ENCODE assay signal across 8 cellular contexts in genomic region chr4:183261953-183262775, GRCh38. TPM values are rescaled to one million over a fixed set of nuclear protein-coding genes. Genes with fewer than 3 reads are reported as not detected.
DNase-seq lines count a peak whose midpoint lies in the region; ATAC-seq and TF ChIP-seq lines count a peak whose summit lies in the region.

No MANE protein-coding gene starts in this region.

- H3K27ac Mint-ChIP-seq in activated CD4-positive, alpha-beta T cell treated with anti-CD3 and anti-CD28 coated beads for 36 hours, result no peak overlapping the region

- no peak overlapping the region for H3K4me3 ChIP-seq in choroid plexus epithelial cell (ENCODE audit: low read depth, low read length)

- POLR2A ChIA-PET in activated CD4-positive, alpha-beta T cell treated with anti-CD3 and anti-CD28 coated beads for 36 hours (lab: Charles Lee), result interaction anchor here (0.6 kb wide), 1 partner anchor 185 kb away, joined by 3 read pairs; no protein-coding TSS in a partner anchor

- CTCF ChIA-PET in activated CD4-positive, alpha-beta T cell treated with anti-CD3 and anti-CD28 coated beads for 36 hours (lab: Charles Lee), result interaction anchor here (0.7 to 5.1 kb wide), 35 partner anchors 9 to 435 kb away, joined by 3 to 78 read pairs (median 4); partner anchors contain the start of gene WWC2

- no peaks in the 10 kb centered on the region for H3K36me3 Mint-ChIP-seq in activated CD4-positive, alpha-beta T cell treated with anti-CD3 and anti-CD28 coated beads for 36 hours (ENCODE audit: low read depth)

- no peaks in the 10 kb centered on the region for H3K9me3 Mint-ChIP-seq in activated CD4-positive, alpha-beta T cell treated with anti-CD3 and anti-CD28 coated beads for 36 hours (ENCODE audit: low read depth)

- peaks cover 5% of the 10 kb centered on the region for H3K4me1 Mint-ChIP-seq in activated CD4-positive, alpha-beta T cell treated with anti-CD3 and anti-CD28 coated beads for 36 hours

- DNase-seq in AG08395 (ENCODE audit: low spot score) (peak; percentile 78), NCI-H2227 treated with DMSO at 0.1 percent for 48 hours (lab: John Stamatoyannopoulos, UW) (peak; percentile 36), choroid plexus epithelial cell (ENCODE audit: low read depth) (peak; percentile 87), left kidney (ENCODE audit: low read depth, low spot score) (peak; percentile 90)
- peak; percentile 90 for DNase-seq in activated CD4-positive, alpha-beta T cell treated with anti-CD3 and anti-CD28 coated beads for 36 hours
- peak; percentile 82 for DNase-seq in stimulated activated CD4-positive, alpha-beta T cell treated with anti-CD3 and anti-CD28 coated beads, Interleukin-4, amount 100 ng/mL, for 24 hours

- H3K4me3 Mint-ChIP-seq in activated CD4-positive, alpha-beta T cell treated with anti-CD3 and anti-CD28 coated beads for 36 hours, result no peak overlapping the region

- H3K27me3 Mint-ChIP-seq in activated CD4-positive, alpha-beta T cell treated with anti-CD3 and anti-CD28 coated beads for 36 hours, result no peaks in the 10 kb centered on the region

- intact Hi-C loops in activated CD4-positive, alpha-beta T cell treated with anti-CD3 and anti-CD28 coated beads for 36 hours (cut with DNase I, micrococcal nuclease), result loop anchor here (1.0 to 10.0 kb wide), 7 partner anchors 136 to 785 kb away; no protein-coding TSS in a partner anchor

- ATAC-seq in GM18867 (IDR thresholded peaks at IDR 0.05; ENCODE audit: unreplicated experiment), result peak; percentile 94
- peak; percentile 92 for ATAC-seq in HG03095 (IDR thresholded peaks at IDR 0.05; ENCODE audit: unreplicated experiment)
- ATAC-seq in activated CD4-positive, alpha-beta T cell treated with anti-CD3 and anti-CD28 coated beads for 36 hours, result peak; percentile 97

- TF ChIP-seq CTCF in choroid plexus epithelial cell (conservative IDR thresholded peaks at IDR 0.05; ENCODE audit: low read depth, low read length), result peak; percentile 92

RNA-seq across cellular contexts. Expression of gene CLDN22, which starts 57.9 kb away (rescaled TPM):
- not detected for total RNA-seq in activated CD4-positive, alpha-beta T cell treated with anti-CD3 and anti-CD28 coated beads for 36 hours

Comparison
In these comparisons a context has a peak if more than half of its experiments do, and no peak if none do; other contexts are left out.
1. DNase-seq: peak in every context shown above with its lines; median percentile 90 in activated CD4-positive, alpha-beta T cell treated with anti-CD3 and anti-CD28 coated beads for 36 hours; 90 in left kidney; 87 in choroid plexus epithelial cell; 82 in stimulated activated CD4-positive, alpha-beta T cell treated with anti-CD3 and anti-CD28 coated beads, Interleukin-4, amount 100 ng/mL, for 24 hours; 78 in AG08395; 36 in NCI-H2227 treated with DMSO at 0.1 percent for 48 hours.